9 cellular contexts compared by ENCODE assay signal in genomic region chr11:118671254-118671653, GRCh38. TPM values are rescaled to one million over a fixed set of nuclear protein-coding genes. Genes with fewer than 3 reads are reported as not detected.
"Had no signal": no experiment of that assay in that cellular context is flagged by ENCODE, and none has a peak within 500 bp of the region (broad histone marks: within the 10 kb centered on the region; RNA-seq: fewer than 3 reads in every experiment).

No MANE protein-coding gene starts in this region.

- H3K27ac ChIP-seq: GM23248 had no signal

- H3K4me1 ChIP-seq: HAP-1 had no signal

- H3K36me3 ChIP-seq: HAP-1 had no signal

- DNase-seq: GM23248, GOT3, H7, KG1 had no signal

- H3K4me3 ChIP-seq: GM23248, HAP-1 had no signal

- H3K9ac ChIP-seq: GM23248 had no signal

- H2AFZ ChIP-seq: GM23248 had no signal

- H3K9me3 ChIP-seq: HAP-1 had no signal

- FAIRE-seq: HTR-8/SVneo had no signal

- ATAC-seq: HCT116 had no signal

RNA-seq across cellular contexts. Expression of gene TREH, which starts 8.2 kb away (rescaled TPM):
- total RNA-seq: GM23248, H4, H7 had no signal
- polyA plus RNA-seq: IgD-negative memory B cell had no signal
